In the genomic region with DNA sequence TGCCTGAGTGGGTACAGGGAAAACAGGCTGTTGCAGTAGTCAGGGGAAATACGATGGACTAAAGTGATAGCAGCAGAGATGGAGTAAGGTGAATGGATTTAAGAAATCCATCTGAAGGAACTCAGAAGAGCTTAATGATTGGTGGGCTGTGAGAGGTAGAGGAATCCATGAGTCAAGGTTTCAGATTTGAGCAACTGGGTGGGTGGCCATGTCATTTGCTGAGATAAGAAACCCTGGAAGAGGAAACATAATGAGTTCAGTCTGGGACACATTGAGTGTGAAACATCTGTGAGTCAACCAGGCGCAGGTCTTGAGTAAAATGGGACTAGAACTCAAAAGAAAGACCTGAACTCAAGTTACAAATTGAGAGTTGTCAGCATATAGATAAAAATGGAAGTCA, we compare ENCODE assay signal across 18 cellular contexts. TPM values are rescaled to one million over a fixed set of nuclear protein-coding genes. Genes with fewer than 3 reads are reported as not detected.
DNase-seq lines count a peak whose midpoint lies in the region; ATAC-seq, FAIRE-seq and TF ChIP-seq lines count a peak whose summit lies in the region.
"Had no signal": no experiment of that assay in that cellular context is flagged by ENCODE, and none has a peak within 500 bp of the region (broad histone marks: within the 10 kb centered on the region; RNA-seq: fewer than 3 reads in every experiment).

No MANE protein-coding gene starts in this region.

- WGBS in K562 (ENCODE audit: insufficient coverage, low coverage, missing lambda C conversion rate) = 31% methylated on average over 2 of the region's 2 CpGs

- BruUV-seq in K562 (replicated peaks; lab: Mats Ljungman, UMichigan) = no TSS peak

- no peaks in the 10 kb centered on the region for H3K36me3 ChIP-seq in K562 (ENCODE audit: control insufficient read depth, insufficient read depth, low read length)
- H3K36me3 ChIP-seq: vagina had no signal

- FAIRE-seq in K562 (lab: Jason Lieb, UNC) (no peak), RCC 7860 (lab: Jason Lieb, UNC) (no peak)
- FAIRE-seq: GM12892 had no signal

- POLR2A ChIA-PET in K562 (lab: Yijun Ruan, JAX) = interaction anchor here (0.6 kb wide), 1 partner anchor 665 kb away, joined by 3 read pairs; no protein-coding TSS in a partner anchor

- CTCF ChIA-PET in K562 (lab: Yijun Ruan, JAX; ENCODE audit: low intra/inter-chr PET ratio) = no interaction called here

- H3K79me2 ChIP-seq in K562 (ENCODE audit: control insufficient read depth, insufficient read depth, low read length) = no peaks in the 10 kb centered on the region

- no peaks in the 10 kb centered on the region for H3K27me3 ChIP-seq in K562 (ENCODE audit: control insufficient read depth in 2 of 2, insufficient read depth in 2 of 2, low read length in 2 of 2)
- H3K27me3 ChIP-seq: vagina had no signal

- H3K9me3 ChIP-seq in K562 (replicated peaks; ENCODE audit: control insufficient read depth, insufficient read depth, low read depth, low read length) = no peaks in the 10 kb centered on the region
- H3K9me3 ChIP-seq: vagina had no signal

- in situ Hi-C loops in K562 (cut with MboI) = no loop called here

- no peak for TF ChIP-seq POLR2A in K562 (conservative IDR thresholded peaks at IDR 0.05)

- intact Hi-C loops in K562 (cut with micrococcal nuclease) = no loop called here

- ATAC-seq in HG03442 (IDR thresholded peaks at IDR 0.05; ENCODE audit: unreplicated experiment) (peak; percentile 59), K562 (peak; percentile 67)
- ATAC-seq: CD8-positive, alpha-beta T cell; left ventricle myocardium superior; T-cell had no signal

- H3K9ac ChIP-seq in K562 (ENCODE audit: insufficient read depth in 1 of 2, low read depth in 2 of 2, low read length in 2 of 2) = no peak overlapping the region

- peak; percentile 68 for DNase-seq in activated CD4-positive, alpha-beta T cell treated with anti-CD3 and anti-CD28 coated beads for 48 hours
- no peak for DNase-seq in activated CD4-positive, alpha-beta T cell treated with anti-CD3 and anti-CD28 coated beads for 4 hours
- DNase-seq in K562 (ENCODE audit: extremely low read depth in 1 of 4, low spot score in 3 of 4) (peak in 2 of 4 experiments; percentile 29 to 35), SHP77 (lab: John Stamatoyannopoulos, UW) (no peak), RCC 7860 (ENCODE audit: low spot score) (no peak), T-helper 1 cell (no peak)
- DNase-seq in stimulated activated CD4-positive, alpha-beta T cell treated with anti-CD3 and anti-CD28 coated beads, Interleukin-2, amount 100 ng/mL, for 24 hours = peak; percentile 32 to 51
- DNase-seq: ACHN; anterior cingulate cortex; CD8-positive, alpha-beta T cell; dermis blood vessel endothelial cell; left ventricle myocardium superior; NCI-H2029; NCI-H526 treated with DMSO at 0.1 percent for 48 hours; T-cell had no signal

- no peak for TF ChIP-seq CTCF in K562 (IDR thresholded peaks at IDR 0.05 in 2 of 3, conservative IDR thresholded peaks at IDR 0.05 in 1 of 3; ENCODE audit: insufficient read depth in 2 of 3, low read depth in 1 of 3, low read length in 3 of 3)

- H4K20me1 ChIP-seq in K562 (replicated peaks; ENCODE audit: control insufficient read depth, insufficient read depth, low read length) = no peaks in the 10 kb centered on the region

- no peak overlapping the region for H2AFZ ChIP-seq in K562 (ENCODE audit: low read depth, low read length)

- no peak for TF ChIP-seq RAD21 in K562 (CRISPR knock-in tag; conservative IDR thresholded peaks at IDR 0.05 in 1 of 2, IDR thresholded peaks at IDR 0.05 in 1 of 2)

- H3K4me3 ChIP-seq in K562 = no peak overlapping the region
- H3K4me3 ChIP-seq: vagina had no signal

- no peak overlapping the region for H3K27ac ChIP-seq in K562 (ENCODE audit: extremely low read depth, low read depth, low read length)
- H3K27ac ChIP-seq: vagina had no signal

- H3K4me1 ChIP-seq in K562 (replicated peaks in 1 of 2; ENCODE audit: control insufficient read depth in 2 of 2, insufficient read depth in 2 of 2, low read length in 2 of 2) = no peaks in the 10 kb centered on the region; a peak in 1 of 5 replicates
- H3K4me1 ChIP-seq: vagina had no signal

- H3K9me1 ChIP-seq in K562 (ENCODE audit: control insufficient read depth, insufficient read depth, low read length) = no peaks in the 10 kb centered on the region

- TF ChIP-seq EP300 in K562 (IDR thresholded peaks at IDR 0.05; ENCODE audit: low read length) = no peak

- H3K4me2 ChIP-seq in K562 (ENCODE audit: insufficient read depth, low read length) = no peak overlapping the region

TF ChIP-seq in K562, 482 proteins besides CTCF, POLR2A, EP300 and RAD21 (continues in another document):
- TF ChIP-seq TEAD4 (IDR thresholded peaks at IDR 0.05; ENCODE audit: low read length) = peak; percentile 48
- TF ChIP-seq TEAD4 (CRISPR knock-in tag; IDR thresholded peaks at IDR 0.05; ENCODE audit: borderline replicate concordance) = no peak
- no peak for TF ChIP-seq MTA3 (IDR thresholded peaks at IDR 0.05; ENCODE audit: borderline replicate concordance)
- peak; percentile 92 to 93 for TF ChIP-seq KDM1A (IDR thresholded peaks at IDR 0.05)
- peak in 1 of 2 experiments; percentile 73; a peak in 2 of 4 replicates for TF ChIP-seq HDAC1 (IDR thresholded peaks at IDR 0.05)
- 0 out of 2 replicates have a peak, but pooled peaks have one; percentile 35 for TF ChIP-seq DPF2 (IDR thresholded peaks at IDR 0.05)
- TF ChIP-seq ARID1B (IDR thresholded peaks at IDR 0.05) = peak; percentile 31
- TF ChIP-seq PHF21A (IDR thresholded peaks at IDR 0.05; ENCODE audit: borderline replicate concordance, low read depth) = peak; percentile 86; the same call in 1 of the 2 replicates
- TF ChIP-seq, protein P1, sequence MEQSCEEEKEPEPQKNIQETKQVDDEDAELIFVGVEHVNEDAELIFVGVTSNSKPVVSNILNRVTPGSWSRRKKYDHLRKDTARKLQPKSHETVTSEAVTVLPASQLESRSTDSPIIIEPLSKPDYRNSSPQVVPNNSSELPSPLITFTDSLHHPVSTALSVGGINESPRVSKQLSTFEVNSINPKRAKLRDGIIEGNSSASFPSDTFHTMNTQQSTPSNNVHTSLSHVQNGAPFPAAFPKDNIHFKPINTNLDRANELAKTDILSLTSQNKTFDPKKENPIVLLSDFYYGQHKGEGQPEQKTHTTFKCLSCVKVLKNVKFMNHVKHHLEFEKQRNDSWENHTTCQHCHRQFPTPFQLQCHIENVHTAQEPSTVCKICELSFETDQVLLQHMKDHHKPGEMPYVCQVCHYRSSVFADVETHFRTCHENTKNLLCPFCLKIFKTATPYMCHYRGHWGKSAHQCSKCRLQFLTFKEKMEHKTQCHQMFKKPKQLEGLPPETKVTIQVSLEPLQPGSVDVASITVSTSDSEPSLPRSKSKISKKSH (CRISPR knock-in tag; IDR thresholded peaks at IDR 0.05) = no peak
- peak; percentile 69 for TF ChIP-seq FOSL1 (tag; conservative IDR thresholded peaks at IDR 0.05)
- TF ChIP-seq EGR1 (conservative IDR thresholded peaks at IDR 0.05) = peak; percentile 79
- no peak for TF ChIP-seq PTRF (tag; IDR thresholded peaks at IDR 0.05)
- TF ChIP-seq CBFA2T3 (IDR thresholded peaks at IDR 0.05) = peak; percentile 68
- TF ChIP-seq JUND (IDR thresholded peaks at IDR 0.05; ENCODE audit: borderline replicate concordance, low read depth, low read length) = peak; percentile 36; the same call in 1 of the 2 replicates
- no peak; the same call in 2 of the 3 replicates for TF ChIP-seq JUND (tag; IDR thresholded peaks at IDR 0.05; ENCODE audit: borderline replicate concordance, low read depth, low read length)
- 0 out of 2 replicates have a peak, but pooled peaks have one; percentile 30 for TF ChIP-seq SMARCE1 (IDR thresholded peaks at IDR 0.05)

RNA-seq across cellular contexts. Expression of gene ASNSD1, which starts 19.7 kb away (rescaled TPM):
- 9.2 and 28.4 TPM in 2 replicates for total RNA-seq in K562 (2011; cell fraction: chromatin; rRNA removed; ENCODE audit: low replicate concordance)
- 6.0 and 7.0 TPM in 2 replicates for total RNA-seq in K562 (2011; cell fraction: nucleolus; rRNA removed)
- 10.2 and 10.3 TPM in 2 replicates for total RNA-seq in K562 (2011; cell fraction: nucleoplasm; rRNA removed)
- 25.1 and 26.9 TPM in 2 replicates for total RNA-seq in K562 (2014; rRNA removed)
- 41.2 and 47.2 TPM in 2 replicates for total RNA-seq in K562 (2014; rRNA removed; fragmentation: Illumina TruSeq; extraction: Trizol)
- total RNA-seq in K562 (2015; rRNA removed; fragmentation: Illumina TruSeq; extraction: Trizol) = 40.1 and 40.5 TPM in 2 replicates
- total RNA-seq in K562 (2021) = 23.9 and 27.0 TPM in 2 replicates
- 19.1 and 31.7 TPM in 2 replicates for polyA plus RNA-seq in K562 (2011; rRNA removed)
- 3.4 and 9.2 TPM in 2 replicates for polyA plus RNA-seq in K562 (2011; cell fraction: cytosol; rRNA removed)
- polyA plus RNA-seq in K562 (2011; cell fraction: nucleus; rRNA removed) = 5.1 and 7.2 TPM in 2 replicates
- polyA plus RNA-seq in K562 (2012) = 17.7 and 21.5 TPM in 2 replicates
- 33.6 and 46.5 TPM in 2 replicates for polyA plus RNA-seq in K562 (2014; fragmentation: Illumina TruSeq; extraction: Trizol)
- 10 to 100 TPM; 38.3 to 56.4 TPM for polyA plus RNA-seq in K562 (2014; fragmentation: Nextera tagmentation; extraction: Ambion mirVana)
- polyA plus RNA-seq in K562 (2014; rRNA removed) = 28.4 and 30.3 TPM in 2 replicates
- 40.6 and 40.8 TPM in 2 replicates for polyA minus RNA-seq in K562 (2011; rRNA and poly(A)+ RNA removed)
- polyA minus RNA-seq in K562 (2011; cell fraction: cytosol; rRNA and poly(A)+ RNA removed) = 32.7 and 48.7 TPM in 2 replicates
- polyA minus RNA-seq in K562 (2011; cell fraction: nucleus; rRNA and poly(A)+ RNA removed) = 7.0 and 13.2 TPM in 2 replicates

RNA-seq across cellular contexts. Expression of gene ANKAR, which starts 32.9 kb away (rescaled TPM):
- 1.1 and 1.5 TPM in 2 replicates for total RNA-seq in K562 (2011; cell fraction: chromatin; rRNA removed; ENCODE audit: low replicate concordance)
- total RNA-seq in K562 (2011; cell fraction: nucleolus; rRNA removed) = 0.33 and 0.39 TPM in 2 replicates
- 1.2 and 1.8 TPM in 2 replicates for total RNA-seq in K562 (2011; cell fraction: nucleoplasm; rRNA removed)
- total RNA-seq in K562 (2014; rRNA removed) = 0.14 and 0.29 TPM in 2 replicates
- total RNA-seq in K562 (2014; rRNA removed; fragmentation: Illumina TruSeq; extraction: Trizol) = 0.44 and 0.73 TPM in 2 replicates
- total RNA-seq in K562 (2015; rRNA removed; fragmentation: Illumina TruSeq; extraction: Trizol) = 0.51 and 0.68 TPM in 2 replicates
- 0.49 and 0.74 TPM in 2 replicates for total RNA-seq in K562 (2021)
- polyA plus RNA-seq in K562 (2011; rRNA removed) = 0.47 and 0.52 TPM in 2 replicates
- 0.06 and 0.07 TPM in 2 replicates for polyA plus RNA-seq in K562 (2011; cell fraction: cytosol; rRNA removed)
- 0.41 and 0.59 TPM in 2 replicates for polyA plus RNA-seq in K562 (2011; cell fraction: nucleus; rRNA removed)
- polyA plus RNA-seq in K562 (2012) = 0.22 and 0.58 TPM in 2 replicates
- 0.21 and 0.60 TPM in 2 replicates for polyA plus RNA-seq in K562 (2014; fragmentation: Illumina TruSeq; extraction: Trizol)
- under 1 TPM; 0.27 to 0.39 TPM for polyA plus RNA-seq in K562 (2014; fragmentation: Nextera tagmentation; extraction: Ambion mirVana)
- polyA plus RNA-seq in K562 (2014; rRNA removed) = 0.04 and 0.23 TPM in 2 replicates
- polyA minus RNA-seq in K562 (2011; rRNA and poly(A)+ RNA removed) = 1.2 and 1.6 TPM in 2 replicates
- polyA minus RNA-seq in K562 (2011; cell fraction: cytosol; rRNA and poly(A)+ RNA removed) = 0.57 TPM in 1 of 2 replicates, not detected in the other
- 0.54 and 1.6 TPM in 2 replicates for polyA minus RNA-seq in K562 (2011; cell fraction: nucleus; rRNA and poly(A)+ RNA removed)

Comparison
In these comparisons a context has a peak if more than half of its experiments do, and no peak if none do; other contexts are left out.
1. DNase-seq: peak in activated CD4-positive, alpha-beta T cell treated with anti-CD3 and anti-CD28 coated beads for 48 hours (single experiment) and stimulated activated CD4-positive, alpha-beta T cell treated with anti-CD3 and anti-CD28 coated beads, Interleukin-2, amount 100 ng/mL, for 24 hours (2 of 2); none in activated CD4-positive, alpha-beta T cell treated with anti-CD3 and anti-CD28 coated beads for 4 hours (0 of 2), SHP77 (0 of 2), RCC 7860 (single experiment) and T-helper 1 cell (0 of 5).